Comparison of ENCODE assay signal across 1 cellular context in the genomic region with DNA sequence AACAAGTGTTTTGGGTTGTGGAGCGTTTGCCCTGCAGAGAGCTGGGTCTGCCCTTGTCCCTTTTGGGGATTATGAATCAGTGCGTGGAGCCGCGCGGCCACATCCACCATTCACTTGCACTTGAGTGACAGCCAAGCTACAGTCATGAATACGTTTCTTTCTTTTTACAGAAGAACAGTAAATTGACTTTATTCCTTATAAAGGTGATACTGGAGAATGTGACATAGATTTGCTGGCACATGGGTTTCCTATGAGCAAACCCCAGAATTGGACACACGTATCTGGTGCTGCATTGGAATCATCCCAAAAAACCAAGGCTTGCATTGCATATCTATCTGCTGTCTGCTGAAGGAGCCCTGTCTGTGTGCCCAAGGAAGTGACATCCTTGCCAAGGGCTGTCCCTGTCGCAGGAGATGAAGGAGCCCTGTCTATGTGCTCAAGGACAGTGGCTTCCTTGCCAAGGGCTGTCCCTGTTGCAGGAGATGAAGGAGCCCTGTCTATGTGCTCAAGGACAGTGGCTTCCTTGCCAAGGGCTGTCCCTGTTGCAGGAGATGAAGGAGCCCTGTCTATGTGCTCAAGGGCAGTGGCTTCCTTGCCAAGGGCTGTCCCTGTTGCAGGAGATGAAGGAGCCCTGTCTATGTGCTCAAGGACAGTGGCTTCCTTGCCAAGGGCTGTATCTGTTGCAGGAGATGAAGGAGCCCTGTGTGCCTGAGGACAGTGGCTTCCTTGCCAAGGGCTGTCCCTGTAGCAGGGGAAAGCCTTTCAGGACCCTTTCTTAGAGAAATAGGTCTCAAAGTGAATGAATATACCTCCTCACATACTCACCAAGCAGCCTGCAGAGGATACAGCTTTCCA. TPM values are rescaled to one million over a fixed set of nuclear protein-coding genes. Genes with fewer than 3 reads are reported as not detected.
"Had no signal": no experiment of that assay in that cellular context is flagged by ENCODE, and none has a peak within 500 bp of the region (broad histone marks: within the 10 kb centered on the region; RNA-seq: fewer than 3 reads in every experiment).

No MANE protein-coding gene starts in this region.

RNA-seq across cellular contexts. Expression of a gene that starts 26.3 kb away (rescaled TPM):
- total RNA-seq: dermis microvascular lymphatic vessel endothelial cell had no signal
